ENCODE assay signal across 24 cellular contexts in the genomic region with DNA sequence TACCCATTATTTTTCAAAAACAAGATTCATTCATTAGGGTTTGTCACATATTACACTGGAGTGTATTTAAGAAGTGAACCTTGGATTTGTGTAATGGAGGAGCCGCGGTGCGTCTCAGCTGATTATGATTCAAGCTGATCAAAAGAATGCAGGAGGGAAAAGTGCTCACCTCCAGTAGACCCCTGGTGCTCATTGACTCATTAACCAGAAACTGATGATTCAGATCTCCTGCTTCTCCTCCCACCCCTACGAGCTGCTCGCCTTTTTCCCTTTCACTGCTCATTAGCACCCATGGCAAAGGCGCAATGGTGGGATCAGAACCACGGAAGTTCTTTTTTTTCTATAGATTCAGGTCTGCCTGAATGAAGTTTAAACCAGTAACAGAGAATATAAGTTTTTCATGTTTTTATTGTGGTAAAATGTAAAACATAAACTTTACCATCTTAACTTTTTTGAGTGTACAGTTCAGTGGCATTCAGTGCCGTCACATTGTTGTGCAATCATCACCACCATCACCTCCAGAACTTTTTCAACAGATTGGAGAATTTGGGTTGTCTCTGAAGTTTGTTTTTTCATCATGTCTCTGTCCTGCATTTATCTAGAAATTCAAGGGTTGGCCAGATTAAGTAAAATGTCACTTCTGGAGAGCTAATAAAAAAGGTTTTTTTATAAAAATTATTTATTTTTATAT.
DNase-seq lines count a peak whose midpoint lies in the region; ATAC-seq, FAIRE-seq and TF ChIP-seq lines count a peak whose summit lies in the region.
"Had no signal": no experiment of that assay in that cellular context is flagged by ENCODE, and none has a peak within 500 bp of the region (broad histone marks: within the 10 kb centered on the region; RNA-seq: fewer than 3 reads in every experiment).

No MANE protein-coding gene starts in this region.

- H3K36me3 ChIP-seq in kidney epithelial cell (ENCODE audit: control insufficient read depth, insufficient read depth, low read length) = no peaks in the 10 kb centered on the region
- H3K36me3 ChIP-seq: MG63 had no signal

- intact Hi-C loops in head of caudate nucleus (cut with DNase I) = no loop called here

- TF ChIP-seq CTCF in kidney epithelial cell (IDR thresholded peaks at IDR 0.05; ENCODE audit: insufficient read depth, low read length, poor library complexity, severe bottlenecking) (no peak), D721Med (IDR thresholded peaks at IDR 0.05; ENCODE audit: insufficient read depth, missing control alignments) (no peak)

- no peak overlapping the region for H3K4me3 ChIP-seq in kidney epithelial cell (ENCODE audit: low read depth, low read length)
- H3K4me3 ChIP-seq: MG63, SK-N-MC had no signal

- FAIRE-seq in RCC 7860 (lab: Jason Lieb, UNC) = peak; percentile 68
- no peak for FAIRE-seq in urothelium cell line (lab: Jason Lieb, UNC)
- no peak for FAIRE-seq in D721Med (lab: Jason Lieb, UNC)
- FAIRE-seq: GM19239, H54 had no signal

- ATAC-seq in HG03521 (IDR thresholded peaks at IDR 0.05; ENCODE audit: unreplicated experiment) = no peak
- ATAC-seq: CD8-positive, alpha-beta T cell had no signal

- H3K27me3 ChIP-seq in kidney epithelial cell (ENCODE audit: control insufficient read depth, insufficient read depth, low read length) = no peaks in the 10 kb centered on the region
- H3K27me3 ChIP-seq: MG63 had no signal

- DNase-seq in HT1080 (ENCODE audit: low read depth) = peak; percentile 32
- DNase-seq in RCC 7860 (ENCODE audit: low spot score) = peak; percentile 51
- peak; percentile 23 for DNase-seq in kidney epithelial cell (ENCODE audit: low read depth)
- peak; percentile 18 for DNase-seq in urothelium cell line (ENCODE audit: low spot score)
- no peak for DNase-seq in head of caudate nucleus
- no peak for DNase-seq in D721Med (ENCODE audit: insufficient read length, low spot score)
- DNase-seq: Caco-2; CD8-positive, alpha-beta T cell; DND-41; KBM-7; MG63; NCI-H1092; NCI-H1436; NCI-H187; NCI-H2081 treated with DMSO at 0.1 percent for 48 hours; NCI-H2171; NCI-H226; NCI-H510A; NCI-H69; SIG-M5 had no signal

Comparison
In these comparisons a context has a peak if more than half of its experiments do, and no peak if none do; other contexts are left out.
1. DNase-seq: peak in HT1080 (single experiment), RCC 7860 (single experiment), kidney epithelial cell (single experiment) and urothelium cell line (single experiment); none in head of caudate nucleus (0 of 42) and D721Med (single experiment).